16 cellular contexts compared by ENCODE assay signal in the genomic region with DNA sequence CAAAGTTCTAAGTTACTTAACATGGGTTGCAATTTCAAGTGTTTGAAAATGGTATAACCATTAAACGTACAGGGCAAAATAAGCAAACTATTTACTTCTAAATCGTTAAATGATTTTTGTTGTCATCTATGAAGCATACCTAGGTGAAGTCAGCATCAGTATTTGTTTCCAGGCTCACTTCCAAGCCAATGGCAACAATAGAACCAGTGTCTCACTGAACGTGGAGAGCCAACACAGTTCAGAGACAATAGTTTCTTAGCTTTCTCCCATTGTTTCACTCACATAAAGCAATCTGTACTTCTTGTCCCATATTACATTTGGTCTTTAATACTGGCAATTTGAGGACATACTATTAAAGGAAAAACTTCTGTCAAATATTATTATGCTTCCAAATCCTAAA.
DNase-seq lines count a peak whose midpoint lies in the region; FAIRE-seq and TF ChIP-seq lines count a peak whose summit lies in the region.
"Had no signal": no experiment of that assay in that cellular context is flagged by ENCODE, and none has a peak within 500 bp of the region (broad histone marks: within the 10 kb centered on the region; RNA-seq: fewer than 3 reads in every experiment).

No MANE protein-coding gene starts in this region.

- DNase-seq in D721Med (ENCODE audit: insufficient read length, low spot score) (no peak), endothelial cell of umbilical vein (ENCODE audit: low read depth, low spot score) (peak; percentile 17), inferior parietal cortex (ENCODE audit: extremely low spot score) (peak; percentile 60), stomach (no peak), SK-N-DZ (ENCODE audit: low spot score) (no peak), NCI-H2171 treated with DMSO at 0.1 percent for 48 hours (lab: John Stamatoyannopoulos, UW) (no peak)
- DNase-seq in activated CD8-positive, alpha-beta memory T cell treated with anti-CD3 and anti-CD28 coated beads, Interleukin-2, amount 50 U/mL, for 48 hours = no peak
- DNase-seq: ACHN; CD4-positive, alpha-beta memory T cell; DMS153; DMS79 treated with DMSO at 0.1 percent for 48 hours; EL had no signal

- H3K4me1 ChIP-seq in endothelial cell of umbilical vein (ENCODE audit: control insufficient read depth, extremely low read depth, insufficient read depth, low read length) (peaks cover 4% of the 10 kb centered on the region), stomach (peaks cover 20 to 57% (median 42%) of the 10 kb centered on the region in 4 donors)
- H3K4me1 ChIP-seq: HAP-1 had no signal

- no peak overlapping the region for H3K9ac ChIP-seq in endothelial cell of umbilical vein (replicated peaks; ENCODE audit: extremely low read depth, insufficient read depth, low read length)

- POLR2A ChIA-PET in endothelial cell of umbilical vein (lab: Charles Lee) = no interaction called here

- TF ChIP-seq CTCF in D721Med (IDR thresholded peaks at IDR 0.05; ENCODE audit: insufficient read depth, missing control alignments) = no peak
- TF ChIP-seq CTCF in endothelial cell of umbilical vein (IDR thresholded peaks at IDR 0.05; ENCODE audit: extremely low read depth in 1 of 2, insufficient read depth in 1 of 2, low read depth in 1 of 2, low read length in 2 of 2) = no peak
- no peak for TF ChIP-seq CTCF in stomach (IDR thresholded peaks at IDR 0.05)

- H3K4me3 ChIP-seq in endothelial cell of umbilical vein (replicated peaks in 1 of 3; ENCODE audit: insufficient read depth in 1 of 3, low read depth in 1 of 3, low read length in 3 of 3) (no peak overlapping the region), stomach (no peak overlapping the region)
- H3K4me3 ChIP-seq: GM23338, HAP-1 had no signal

- H3K36me3 ChIP-seq in endothelial cell of umbilical vein (ENCODE audit: control insufficient read depth in 2 of 2, extremely low read depth in 1 of 2, insufficient read depth in 2 of 2, low read length in 2 of 2) (no peaks in the 10 kb centered on the region), stomach (no peaks in the 10 kb centered on the region)
- H3K36me3 ChIP-seq: HAP-1 had no signal

- 32 to 58% (median 49%) methylated on average over 3 of the region's 3 CpGs for WGBS in stomach, 5 donors

- CTCF ChIA-PET in endothelial cell of umbilical vein (lab: Charles Lee) = no interaction called here

- H3K9me3 ChIP-seq in endothelial cell of umbilical vein (replicated peaks; ENCODE audit: control insufficient read depth, insufficient read depth, low read length) (no peaks in the 10 kb centered on the region), stomach (no peaks in the 10 kb centered on the region)
- H3K9me3 ChIP-seq: HAP-1 had no signal

- TF ChIP-seq EP300 in stomach (IDR thresholded peaks at IDR 0.05) = no peak

- no peaks in the 10 kb centered on the region for H3K9me1 ChIP-seq in endothelial cell of umbilical vein (replicated peaks; ENCODE audit: control insufficient read depth, extremely low read depth, insufficient read depth, low read length)

- intact Hi-C loops in endothelial cell of umbilical vein (cut with micrococcal nuclease) = no loop called here
- intact Hi-C loops in stomach (cut with DNase I; ENCODE audit: low total_unique reads) = no loop called here

- BruUV-seq in endothelial cell of umbilical vein (replicated peaks; lab: Mats Ljungman, UMichigan) = no TSS peak

- FAIRE-seq in D721Med (lab: Jason Lieb, UNC) = peak; percentile 53
- peak; percentile 60 for FAIRE-seq in endothelial cell of umbilical vein (lab: Jason Lieb, UNC)
- FAIRE-seq: G401.6, GM12891 had no signal

- H3K27ac ChIP-seq in endothelial cell of umbilical vein (ENCODE audit: insufficient read depth, low read depth, low read length) (no peak overlapping the region), stomach (peak overlapping the region in 4 of 5 donors; percentile 62 to 84 (median 76))

- H3K4me2 ChIP-seq in endothelial cell of umbilical vein (ENCODE audit: insufficient read depth, low read length) = no peak overlapping the region
- H3K4me2 ChIP-seq: GM23338 had no signal

- H3K27me3 ChIP-seq in endothelial cell of umbilical vein (ENCODE audit: control insufficient read depth in 2 of 2, insufficient read depth in 2 of 2, low read length in 2 of 2) (no peaks in the 10 kb centered on the region), stomach (no peaks in the 10 kb centered on the region)

- no peak for TF ChIP-seq POLR2A in endothelial cell of umbilical vein (IDR thresholded peaks at IDR 0.05; ENCODE audit: low read depth, low read length)
- TF ChIP-seq POLR2A in stomach (IDR thresholded peaks at IDR 0.05) = no peak

- no peaks in the 10 kb centered on the region for H3K79me2 ChIP-seq in endothelial cell of umbilical vein (ENCODE audit: control insufficient read depth, insufficient read depth, low read length)

- no peak overlapping the region for H2AFZ ChIP-seq in endothelial cell of umbilical vein (ENCODE audit: low read depth, low read length)
- H2AFZ ChIP-seq: GM23338 had no signal

- dilution Hi-C loops in endothelial cell of umbilical vein (cut with MboI; ENCODE audit: extremely low pct_ligation_motif_present, low sequenced_read_pairs) = no loop called here

- no peaks in the 10 kb centered on the region for H4K20me1 ChIP-seq in endothelial cell of umbilical vein (replicated peaks; ENCODE audit: control insufficient read depth, extremely low read depth, insufficient read depth, low read length)

TF ChIP-seq in endothelial cell of umbilical vein, 7 proteins besides CTCF, POLR2A, EP300 and RAD21:
- no peak for TF ChIP-seq JUN (IDR thresholded peaks at IDR 0.05; ENCODE audit: borderline replicate concordance, insufficient read depth, insufficient read length, low read depth)
- no peak for TF ChIP-seq MYC (IDR thresholded peaks at IDR 0.05; ENCODE audit: low read depth, low read length)
- no peak for TF ChIP-seq FOS (IDR thresholded peaks at IDR 0.05; ENCODE audit: borderline replicate concordance, insufficient read depth, low read length)
- no peak for TF ChIP-seq POLR2AphosphoS5 (IDR thresholded peaks at IDR 0.05; ENCODE audit: insufficient read depth, low read depth, low read length)
- TF ChIP-seq, protein P1, sequence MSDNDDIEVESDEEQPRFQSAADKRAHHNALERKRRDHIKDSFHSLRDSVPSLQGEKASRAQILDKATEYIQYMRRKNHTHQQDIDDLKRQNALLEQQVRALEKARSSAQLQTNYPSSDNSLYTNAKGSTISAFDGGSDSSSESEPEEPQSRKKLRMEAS (IDR thresholded peaks at IDR 0.05; ENCODE audit: insufficient read depth, insufficient read length) = no peak
- no peak for TF ChIP-seq GATA2 (IDR thresholded peaks at IDR 0.05; ENCODE audit: insufficient read depth, insufficient read length, low read depth, low read length)
- TF ChIP-seq EZH2 (IDR thresholded peaks at IDR 0.05; ENCODE audit: borderline replicate concordance, low read depth, low read length, severe bottlenecking) = no peak
TF ChIP-seq in endothelial cell of umbilical vein: peak in this region for 0.

Comparison
In these comparisons a context has a peak if more than half of its experiments do, and no peak if none do; other contexts are left out.
1. DNase-seq: peak in endothelial cell of umbilical vein (single experiment) and inferior parietal cortex (single experiment); none in D721Med (single experiment), stomach (single experiment), SK-N-DZ (single experiment), activated CD8-positive, alpha-beta memory T cell treated with anti-CD3 and anti-CD28 coated beads, Interleukin-2, amount 50 U/mL, for 48 hours (single experiment) and NCI-H2171 treated with DMSO at 0.1 percent for 48 hours (single experiment).